17 cellular contexts compared by ENCODE assay signal in the genomic region with DNA sequence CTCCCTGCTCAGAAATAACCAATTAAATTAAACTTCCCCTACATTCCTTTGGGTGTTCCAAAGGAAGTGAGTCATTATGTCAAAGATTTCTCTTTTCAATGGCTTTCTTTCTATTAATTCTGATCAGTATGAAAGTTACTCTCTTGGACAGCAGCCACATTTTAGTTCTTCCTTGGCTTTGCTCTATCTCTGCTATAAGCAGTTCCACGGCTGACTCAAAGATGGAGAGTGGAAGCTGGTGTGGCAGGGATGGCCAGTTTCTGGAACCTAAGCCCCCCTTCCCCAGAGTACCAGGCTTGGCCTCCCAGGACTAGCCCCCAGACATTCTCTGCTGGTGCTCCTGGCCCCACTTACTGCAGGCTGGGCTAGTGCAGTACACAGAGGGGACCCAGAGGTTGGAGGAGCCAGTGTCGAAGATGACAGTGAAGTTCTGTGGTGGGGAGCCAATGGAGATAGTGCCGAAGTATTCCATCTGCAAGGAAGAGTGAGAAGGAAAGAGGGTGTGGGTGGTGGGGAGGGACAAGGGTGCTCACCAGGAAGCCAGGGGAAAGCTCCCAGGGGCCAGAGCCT. TPM values are rescaled to one million over a fixed set of nuclear protein-coding genes. Genes with fewer than 3 reads are reported as not detected.
A peak's percentile ranks its signal among the peaks of the same experiment; 100 is the strongest.
DNase-seq lines count a peak whose midpoint lies in the region; ATAC-seq and TF ChIP-seq lines count a peak whose summit lies in the region.
"Had no signal": no experiment of that assay in that cellular context is flagged by ENCODE, and none has a peak within 500 bp of the region (broad histone marks: within the 10 kb centered on the region; RNA-seq: fewer than 3 reads in every experiment).

No MANE protein-coding gene starts in this region.

- intact Hi-C loops in MCF 10A (cut with micrococcal nuclease) (no loop called here), breast epithelium (cut with DNase I; ENCODE audit: low total_unique reads) (no loop called here)

- DNase-seq in MCF 10A (ENCODE audit: unreplicated experiment), result peak; percentile 55
- no peak for DNase-seq in breast epithelium (ENCODE audit: low spot score in 2 of 2)
- peak; percentile 4 for DNase-seq in WERI-Rb-1
- peak; percentile 29 for DNase-seq in glomerular visceral epithelial cell (ENCODE audit: extremely low spot score)
- no peak for DNase-seq in naive thymus-derived CD8-positive, alpha-beta T cell
- no peak for DNase-seq in NCI-H1092 (lab: John Stamatoyannopoulos, UW)
- no peak for DNase-seq in H4 (ENCODE audit: low spot score)
- DNase-seq: colonic mucosa; left cardiac atrium; Peyer's patch; stimulated activated CD4-positive, alpha-beta T cell treated with anti-CD3 and anti-CD28 coated beads, Interleukin-12 subunit alpha, Interleukin-12 subunit beta, amount 100 ng/mL, for 4 hours; transverse colon had no signal

- H3K4me3 Mint-ChIP-seq in MCF 10A (ENCODE audit: unreplicated experiment), result no peak overlapping the region
- H3K4me3 Mint-ChIP-seq in naive thymus-derived CD8-positive, alpha-beta T cell, result no peak overlapping the region
- H3K4me3 Mint-ChIP-seq: activated naive CD8-positive, alpha-beta T cell had no signal

- H3K9me3 Mint-ChIP-seq in MCF 10A (ENCODE audit: unreplicated experiment), result no peaks in the 10 kb centered on the region
- H3K9me3 Mint-ChIP-seq in naive thymus-derived CD8-positive, alpha-beta T cell, result no peaks in the 10 kb centered on the region

- H3K27me3 ChIP-seq in breast epithelium (no peaks in the 10 kb centered on the region), WERI-Rb-1 (ENCODE audit: insufficient read depth, low read depth, severe bottlenecking) (peaks cover 52% of the 10 kb centered on the region)
- H3K27me3 ChIP-seq: colonic mucosa, Peyer's patch, transverse colon had no signal

- no peaks in the 10 kb centered on the region for H3K4me1 ChIP-seq in breast epithelium
- H3K4me1 ChIP-seq: A549, Peyer's patch had no signal

- CTCF ChIA-PET in MCF 10A (lab: Yijun Ruan, JAX), result interaction anchor here (0.9 to 1.8 kb wide), 2 partner anchors 8 to 37 kb away, joined by 3 to 9 read pairs; no protein-coding TSS in a partner anchor

- BruUV-seq in MCF 10A (replicated peaks; lab: Mats Ljungman, UMichigan), result no TSS peak

- POLR2A ChIA-PET in MCF 10A (lab: Yijun Ruan, JAX), result interaction anchor here (1.2 to 1.9 kb wide), 3 partner anchors 8 to 24 kb away, joined by 3 to 6 read pairs (median 4); a partner anchor contains a TSS
- POLR2A ChIA-PET in naive thymus-derived CD8-positive, alpha-beta T cell (lab: Charles Lee), result no interaction called here

- H3K4me3 ChIP-seq in breast epithelium, result no peak overlapping the region
- H3K4me3 ChIP-seq in WERI-Rb-1 (ENCODE audit: low read depth, low read length), result no peak overlapping the region
- H3K4me3 ChIP-seq: A549, colonic mucosa, Peyer's patch, transverse colon had no signal

- no peaks in the 10 kb centered on the region for H3K27me3 Mint-ChIP-seq in MCF 10A (ENCODE audit: insufficient read depth, unreplicated experiment)
- peaks cover 0 to 20% (median 2%) of the 10 kb centered on the region in 5 donors for H3K27me3 Mint-ChIP-seq in naive thymus-derived CD8-positive, alpha-beta T cell

- H3K27ac Mint-ChIP-seq in MCF 10A (ENCODE audit: low read depth, unreplicated experiment), result peak overlapping the region; percentile 57
- no peak overlapping the region for H3K27ac Mint-ChIP-seq in naive thymus-derived CD8-positive, alpha-beta T cell
- H3K27ac Mint-ChIP-seq: activated naive CD8-positive, alpha-beta T cell had no signal

- TF ChIP-seq POLR2A in breast epithelium (IDR thresholded peaks at IDR 0.05), result no peak

- H3K27ac ChIP-seq in breast epithelium (no peak overlapping the region), WERI-Rb-1 (no peak overlapping the region)
- H3K27ac ChIP-seq: A549, colonic mucosa, Peyer's patch, transverse colon had no signal

- ATAC-seq in naive thymus-derived CD8-positive, alpha-beta T cell, result no peak
- ATAC-seq in HG02588 (IDR thresholded peaks at IDR 0.05; ENCODE audit: unreplicated experiment), result no peak
- ATAC-seq: A549, left cardiac atrium had no signal

- peaks cover 28% of the 10 kb centered on the region for H3K4me1 Mint-ChIP-seq in MCF 10A (ENCODE audit: insufficient read depth, unreplicated experiment)
- H3K4me1 Mint-ChIP-seq in naive thymus-derived CD8-positive, alpha-beta T cell, result no peaks in the 10 kb centered on the region

- TF ChIP-seq CTCF in MCF 10A (IDR thresholded peaks at IDR 0.05; ENCODE audit: unreplicated experiment), result no peak
- TF ChIP-seq CTCF in breast epithelium (IDR thresholded peaks at IDR 0.05), result no peak
- TF ChIP-seq CTCF in WERI-Rb-1 (IDR thresholded peaks at IDR 0.05; ENCODE audit: low read depth, low read length), result no peak

- H3K36me3 ChIP-seq in breast epithelium (no peaks in the 10 kb centered on the region), WERI-Rb-1 (no peaks in the 10 kb centered on the region)
- H3K36me3 ChIP-seq: colonic mucosa, Peyer's patch, transverse colon had no signal

- no peaks in the 10 kb centered on the region for H3K36me3 Mint-ChIP-seq in MCF 10A (ENCODE audit: insufficient read depth, unreplicated experiment)
- H3K36me3 Mint-ChIP-seq in naive thymus-derived CD8-positive, alpha-beta T cell, result no peaks in the 10 kb centered on the region
- H3K36me3 Mint-ChIP-seq: activated naive CD8-positive, alpha-beta T cell had no signal

- no peaks in the 10 kb centered on the region for H3K9me3 ChIP-seq in breast epithelium
- no peaks in the 10 kb centered on the region for H3K9me3 ChIP-seq in WERI-Rb-1 (ENCODE audit: severe bottlenecking)
- H3K9me3 ChIP-seq: colonic mucosa, Peyer's patch, transverse colon had no signal

RNA-seq across cellular contexts. Expression of a gene that starts 1.8 kb away (rescaled TPM):
- 0.79 and 0.81 TPM in 2 replicates for total RNA-seq in MCF 10A (2022)
- under 1 TPM in 1 of 3 donors, not detected in 2; under 0.01 TPM for total RNA-seq in breast epithelium
- not detected for total RNA-seq in naive thymus-derived CD8-positive, alpha-beta T cell
- polyA plus RNA-seq in naive thymus-derived CD8-positive, alpha-beta T cell, result not detected
- not detected in 2 replicates for total RNA-seq in H4 (2014; rRNA removed; shearing (Covaris generic))
- total RNA-seq: frontal cortex, left cardiac atrium had no signal
- polyA plus RNA-seq: A549, neural cell had no signal

RNA-seq across cellular contexts. Expression of a gene that starts 18.7 kb away (rescaled TPM):
- total RNA-seq in MCF 10A (2022) (1.6 and 3.6 TPM in 2 replicates), breast epithelium (1 to 10 TPM; 1.3 to 6.6 (median 2.9) TPM)
- total RNA-seq in naive thymus-derived CD8-positive, alpha-beta T cell, result not detected
- not detected for polyA plus RNA-seq in naive thymus-derived CD8-positive, alpha-beta T cell
- 1.9 and 3.8 TPM in 2 replicates for total RNA-seq in H4 (2014; rRNA removed; shearing (Covaris generic))
- polyA plus RNA-seq: neural cell had no signal

RNA-seq across cellular contexts. Expression of a gene that starts 31.1 kb away (rescaled TPM):
- total RNA-seq in MCF 10A (2022), result not detected in 2 replicates
- total RNA-seq in breast epithelium, result 10 to 100 TPM in 1 of 3 donors, 1 to 10 TPM in 1, under 1 TPM in 1; 0.98 to 20.6 (median 4.4) TPM
- under 1 TPM in 1 of 2 experiments, not detected in 1; 0.52 TPM for total RNA-seq in naive thymus-derived CD8-positive, alpha-beta T cell
- not detected for polyA plus RNA-seq in naive thymus-derived CD8-positive, alpha-beta T cell
- not detected in 2 replicates for total RNA-seq in H4 (2014; rRNA removed; shearing (Covaris generic))
- polyA plus RNA-seq: A549, neural cell had no signal

Comparison
In these comparisons a context has a peak if more than half of its experiments do, and no peak if none do; other contexts are left out.
1. DNase-seq: peak in MCF 10A (single experiment), WERI-Rb-1 (single experiment) and glomerular visceral epithelial cell (single experiment); none in breast epithelium (0 of 2), naive thymus-derived CD8-positive, alpha-beta T cell (0 of 10), NCI-H1092 (single experiment) and H4 (single experiment).